In the genomic region with DNA sequence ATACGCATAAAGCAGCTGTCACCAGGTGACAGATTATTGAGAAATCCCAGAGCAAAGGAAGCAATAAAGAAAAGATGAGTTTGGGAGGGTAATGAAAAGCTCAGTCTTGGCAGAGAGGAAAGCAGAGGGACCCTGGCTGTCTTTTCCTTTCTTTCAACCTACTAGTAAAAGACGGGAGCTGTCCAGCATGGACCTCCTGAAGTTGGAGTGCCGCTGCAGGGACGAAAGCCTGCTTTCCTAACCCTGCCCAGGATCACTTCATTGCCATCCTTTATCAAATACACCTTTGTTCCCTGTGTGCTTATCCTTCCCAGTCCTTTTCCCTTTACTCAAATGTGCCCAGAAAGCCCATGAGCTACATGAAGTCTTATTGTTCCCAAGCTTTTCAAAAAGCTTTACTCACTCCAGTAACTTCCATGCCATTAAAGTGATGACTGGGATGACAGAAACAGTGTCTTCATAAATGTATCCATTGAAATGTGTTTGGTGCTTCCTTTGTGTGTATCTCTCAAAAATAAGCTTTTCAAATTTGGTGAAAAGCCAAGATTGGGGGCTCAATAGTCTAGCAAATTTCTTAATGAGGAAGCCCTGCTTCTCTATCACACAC, we compare ENCODE assay signal across 14 cellular contexts. TPM values are rescaled to one million over a fixed set of nuclear protein-coding genes. Genes with fewer than 3 reads are reported as not detected.
DNase-seq lines count a peak whose midpoint lies in the region; ATAC-seq, FAIRE-seq and TF ChIP-seq lines count a peak whose summit lies in the region.
"Had no signal": no experiment of that assay in that cellular context is flagged by ENCODE, and none has a peak within 500 bp of the region (broad histone marks: within the 10 kb centered on the region; RNA-seq: fewer than 3 reads in every experiment).

No MANE protein-coding gene starts in this region.

- H3K27ac ChIP-seq in H1 (ENCODE audit: low read depth, low read length) (no peak overlapping the region), Karpas-422 (ENCODE audit: low read length) (no peak overlapping the region)
- H3K27ac ChIP-seq: BLaER1 had no signal

- no peak overlapping the region for H2BK120ac ChIP-seq in H1 (replicated peaks; ENCODE audit: low read depth, low read length)

- H3K79me1 ChIP-seq in H1 (ENCODE audit: low read depth, low read length): no peaks in the 10 kb centered on the region

- TF ChIP-seq RAD21 in H1 (IDR thresholded peaks at IDR 0.05 in 1 of 2, conservative IDR thresholded peaks at IDR 0.05 in 1 of 2; ENCODE audit: low read depth in 2 of 2, low read length in 2 of 2): no peak

- H3K4me2 ChIP-seq in H1 (ENCODE audit: insufficient read depth in 1 of 2, low read depth in 2 of 2, low read length in 2 of 2): no peak overlapping the region
- H3K4me2 ChIP-seq in Karpas-422 (ENCODE audit: low read depth, low read length, poor library complexity, severe bottlenecking): no peak overlapping the region
- H3K4me2 ChIP-seq: BLaER1 had no signal

- H3K4me3 Mint-ChIP-seq in activated naive CD8-positive, alpha-beta T cell treated with anti-CD3 and anti-CD28 coated beads, Interleukin-2, amount 50 U/mL, for 24 hours: no peak overlapping the region
- no peak overlapping the region for H3K4me3 Mint-ChIP-seq in activated naive CD8-positive, alpha-beta T cell treated with anti-CD3 and anti-CD28 coated beads for 36 hours
- H3K4me3 Mint-ChIP-seq: activated T-cell treated with anti-CD3 and anti-CD28 coated beads, Interleukin-2, amount 50 U/mL, for 24 hours had no signal

- H2BK12ac ChIP-seq in H1 (ENCODE audit: low read depth, low read length): no peak overlapping the region

- H3K18ac ChIP-seq in H1 (ENCODE audit: extremely low read depth, low read length): no peak overlapping the region

- TF ChIP-seq CTCF in H1 (IDR thresholded peaks at IDR 0.05; ENCODE audit: control extremely low read depth in 1 of 3, insufficient read depth in 1 of 3, low read depth in 1 of 3, low read length in 3 of 3) (no peak), GM10248 (IDR thresholded peaks at IDR 0.05; ENCODE audit: control extremely low read depth, extremely low read depth, low read depth, missing control alignments) (no peak)

- H3K56ac ChIP-seq in H1 (replicated peaks; ENCODE audit: insufficient read length, low read depth, low read length): no peak overlapping the region

- no peak overlapping the region for H2BK15ac ChIP-seq in H1 (ENCODE audit: low read length)

- no peaks in the 10 kb centered on the region for H3K79me2 ChIP-seq in H1 (ENCODE audit: control insufficient read depth in 1 of 2, insufficient read depth in 2 of 2, low read length in 2 of 2)
- no peaks in the 10 kb centered on the region for H3K79me2 ChIP-seq in Karpas-422 (ENCODE audit: low read length)

- H3K9me3 ChIP-seq in H1 (ENCODE audit: insufficient read depth in 2 of 2, low read depth in 1 of 2, low read length in 1 of 2) (no peaks in the 10 kb centered on the region), Karpas-422 (ENCODE audit: low read length) (no peaks in the 10 kb centered on the region)
- H3K9me3 ChIP-seq: BLaER1 had no signal

- no peak overlapping the region for H4K91ac ChIP-seq in H1 (replicated peaks; ENCODE audit: insufficient read length, low read length)

- CTCF ChIA-PET in H1 (lab: Charles Lee; ENCODE audit: partially characterized antibody) (interaction anchor here (0.8 to 2.7 kb wide), 11 partner anchors 10 to 305 kb away, joined by 3 to 21 read pairs (median 3); no protein-coding TSS in a partner anchor), GM10248 (lab: Yijun Ruan, JAX) (interaction anchor here (0.7 to 3.0 kb wide), 7 partner anchors 9 to 329 kb away, joined by 3 to 22 read pairs (median 4); no protein-coding TSS in a partner anchor)

- H3K4me1 ChIP-seq in H1 (replicated peaks in 1 of 4; ENCODE audit: control insufficient read depth in 3 of 4, insufficient read depth in 4 of 4, low read length in 3 of 4): peaks cover 0 to 8% (median 1%) of the 10 kb centered on the region in 4 experiments; a peak in 5 of 7 replicates
- H3K4me1 ChIP-seq in Karpas-422 (ENCODE audit: low read length): no peaks in the 10 kb centered on the region; the same call in 1 of the 2 replicates

- H3K4me3 ChIP-seq in H1 (ENCODE audit: extremely low read depth in 1 of 4, insufficient read depth in 2 of 4, low read depth in 3 of 4, low read length in 4 of 4) (no peak overlapping the region), Karpas-422 (ENCODE audit: low read length) (no peak overlapping the region)
- H3K4me3 ChIP-seq: BLaER1 had no signal

- H4K20me1 ChIP-seq in H1 (replicated peaks in 1 of 2; ENCODE audit: control insufficient read depth in 1 of 2, insufficient read depth in 2 of 2, low read length in 2 of 2): peaks cover 0 to 6% of the 10 kb centered on the region in 2 experiments
- no peaks in the 10 kb centered on the region for H4K20me1 ChIP-seq in Karpas-422 (ENCODE audit: insufficient read depth, low read depth, low read length)

- H2BK20ac ChIP-seq in H1 (ENCODE audit: low read length): no peak overlapping the region

- TF ChIP-seq POLR2A in H1 (IDR thresholded peaks at IDR 0.05; ENCODE audit: control extremely low read depth in 1 of 2, low read depth in 2 of 2, low read length in 2 of 2): no peak

- H4K8ac ChIP-seq in H1 (ENCODE audit: extremely low read depth, insufficient read depth, low read length): no peak overlapping the region

- no peak for TF ChIP-seq EP300 in H1 (IDR thresholded peaks at IDR 0.05; ENCODE audit: borderline replicate concordance in 1 of 2, low read depth in 2 of 2, low read length in 2 of 2)

- no peak overlapping the region for H2AFZ ChIP-seq in H1 (ENCODE audit: low read length)
- H2AFZ ChIP-seq in Karpas-422 (ENCODE audit: low read length): no peak overlapping the region

- no peak overlapping the region for H2BK5ac ChIP-seq in H1 (ENCODE audit: low read depth, low read length)

- DNase-seq in activated naive CD8-positive, alpha-beta T cell treated with anti-CD3 and anti-CD28 coated beads, Interleukin-2, amount 50 U/mL, for 24 hours: peak; percentile 44
- DNase-seq in activated naive CD8-positive, alpha-beta T cell treated with anti-CD3 and anti-CD28 coated beads for 36 hours: no peak
- peak; percentile 58 for DNase-seq in OCI-M2 (lab: John Stamatoyannopoulos, UW; ENCODE audit: unreplicated experiment)
- peak in 1 of 2 experiments; percentile 82 for DNase-seq in H1 (ENCODE audit: low read depth in 1 of 2, low spot score in 2 of 2)
- peak; percentile 31 to 43 for DNase-seq in stimulated activated CD4-positive, alpha-beta T cell treated with anti-CD3 and anti-CD28 coated beads, Interleukin-2, amount 100 ng/mL, for 24 hours
- DNase-seq in GM10248 (ENCODE audit: extremely low spot score): no peak
- no peak for DNase-seq in hippocampal formation (lab: John Stamatoyannopoulos, UW)
- DNase-seq in Karpas-422: no peak
- DNase-seq: activated T-cell treated with anti-CD3 and anti-CD28 coated beads, Interleukin-2, amount 50 U/mL, for 24 hours; NK-92 treated with Interleukin-12 subunit alpha and Interleukin-12 subunit beta, amount 100 ng/mL, for 24 hours had no signal

- POLR2A ChIA-PET in H1 (lab: Charles Lee; ENCODE audit: partially characterized antibody) (no interaction called here), GM10248 (lab: Yijun Ruan, JAX) (no interaction called here)

- H2AK5ac ChIP-seq in H1 (ENCODE audit: low read depth, low read length): no peak overlapping the region

- H3K27me3 ChIP-seq in H1 (replicated peaks in 1 of 4; ENCODE audit: control insufficient read depth in 3 of 4, extremely low read depth in 1 of 4, insufficient read depth in 3 of 4, low read length in 3 of 4) (peaks cover 4 to 28% (median 21%) of the 10 kb centered on the region in 4 experiments), Karpas-422 (ENCODE audit: low read length) (no peaks in the 10 kb centered on the region)

- peaks cover 9% of the 10 kb centered on the region; the same call in 1 of the 2 replicates for H3K23me2 ChIP-seq in H1 (ENCODE audit: low read depth, low read length)

- H3K4ac ChIP-seq in H1 (replicated peaks; ENCODE audit: insufficient read length, low read depth, low read length): no peak overlapping the region

- H3K14ac ChIP-seq in H1 (ENCODE audit: insufficient read length): no peak overlapping the region

- H3K36me3 ChIP-seq in H1 (ENCODE audit: control insufficient read depth in 2 of 4, insufficient read depth in 4 of 4, low read length in 3 of 4): no peaks in the 10 kb centered on the region
- no peaks in the 10 kb centered on the region for H3K36me3 ChIP-seq in Karpas-422 (ENCODE audit: insufficient read depth, low read length)
- H3K36me3 ChIP-seq: BLaER1 had no signal

- H3K9ac ChIP-seq in H1 (replicated peaks in 1 of 4; ENCODE audit: extremely low read depth in 1 of 4, low read depth in 3 of 4, low read length in 3 of 4) (no peak overlapping the region), Karpas-422 (ENCODE audit: low read length) (no peak overlapping the region)
- H3K9ac ChIP-seq: BLaER1 had no signal

- no peak overlapping the region for H3K23ac ChIP-seq in H1 (ENCODE audit: insufficient read length)

- H3K9me2 ChIP-seq in Karpas-422 (replicated peaks; ENCODE audit: insufficient read depth, low read length): no peaks in the 10 kb centered on the region

- no peak overlapping the region for H4K5ac ChIP-seq in H1 (ENCODE audit: insufficient read length, low read depth, low read length)

- ATAC-seq in activated naive CD8-positive, alpha-beta T cell treated with anti-CD3 and anti-CD28 coated beads, Interleukin-2, amount 50 U/mL, for 24 hours: no peak

- H3K27me3 Mint-ChIP-seq in activated naive CD8-positive, alpha-beta T cell treated with anti-CD3 and anti-CD28 coated beads, Interleukin-2, amount 50 U/mL, for 24 hours: peaks cover 57% of the 10 kb centered on the region
- peaks cover 65% of the 10 kb centered on the region for H3K27me3 Mint-ChIP-seq in activated naive CD8-positive, alpha-beta T cell treated with anti-CD3 and anti-CD28 coated beads for 36 hours

- no peaks in the 10 kb centered on the region for H3K36me3 Mint-ChIP-seq in activated naive CD8-positive, alpha-beta T cell treated with anti-CD3 and anti-CD28 coated beads, Interleukin-2, amount 50 U/mL, for 24 hours (ENCODE audit: low read depth)
- no peaks in the 10 kb centered on the region for H3K36me3 Mint-ChIP-seq in activated naive CD8-positive, alpha-beta T cell treated with anti-CD3 and anti-CD28 coated beads for 36 hours

- WGBS in H1 (ENCODE audit: extremely low coverage in 1 of 2, insufficient coverage in 1 of 2, insufficient read length in 1 of 2, insufficient replicate concordance in 2 of 2, low coverage in 1 of 2, low lambda C conversion rate in 2 of 2, missing lambda C conversion rate in 1 of 2), 2 experiments: 16% methylated on average over 4 of the region's 4 CpGs; no CpG with 5 or more reads in 1 of the 2 experiments

- peak; percentile 91 for FAIRE-seq in H1 (lab: Jason Lieb, UNC)

- H3K9me3 Mint-ChIP-seq in activated naive CD8-positive, alpha-beta T cell treated with anti-CD3 and anti-CD28 coated beads, Interleukin-2, amount 50 U/mL, for 24 hours: no peaks in the 10 kb centered on the region
- H3K9me3 Mint-ChIP-seq in activated naive CD8-positive, alpha-beta T cell treated with anti-CD3 and anti-CD28 coated beads for 36 hours: no peaks in the 10 kb centered on the region
- H3K9me3 Mint-ChIP-seq: activated T-cell treated with anti-CD3 and anti-CD28 coated beads, Interleukin-2, amount 50 U/mL, for 24 hours had no signal

- H3K4me1 Mint-ChIP-seq in activated naive CD8-positive, alpha-beta T cell treated with anti-CD3 and anti-CD28 coated beads, Interleukin-2, amount 50 U/mL, for 24 hours: peaks cover 3% of the 10 kb centered on the region
- peaks cover 9% of the 10 kb centered on the region for H3K4me1 Mint-ChIP-seq in activated naive CD8-positive, alpha-beta T cell treated with anti-CD3 and anti-CD28 coated beads for 36 hours

- H3K27ac Mint-ChIP-seq in activated naive CD8-positive, alpha-beta T cell treated with anti-CD3 and anti-CD28 coated beads, Interleukin-2, amount 50 U/mL, for 24 hours: no peak overlapping the region
- no peak overlapping the region for H3K27ac Mint-ChIP-seq in activated naive CD8-positive, alpha-beta T cell treated with anti-CD3 and anti-CD28 coated beads for 36 hours
- H3K27ac Mint-ChIP-seq: activated T-cell treated with anti-CD3 and anti-CD28 coated beads, Interleukin-2, amount 50 U/mL, for 24 hours had no signal

RNA-seq across cellular contexts. Expression of a gene that starts 3.7 kb away (rescaled TPM):
- total RNA-seq in activated naive CD8-positive, alpha-beta T cell treated with anti-CD3 and anti-CD28 coated beads for 36 hours: 10 to 100 TPM; 13.9 TPM
- total RNA-seq in H1 (2021; fragmentation: NEBNext Ultra II Directional; extraction: Animal tissue kit (Norgen Biotek cat#: 25700)): 10.7 and 11.5 TPM in 2 replicates
- polyA plus RNA-seq in H1 (2011; rRNA removed): 4.2 and 4.5 TPM in 2 replicates
- polyA plus RNA-seq in H1 (2011; cell fraction: cytosol; rRNA removed): 8.9 TPM
- 5.4 TPM for polyA plus RNA-seq in H1 (2011; cell fraction: nucleus; rRNA removed)
- polyA plus RNA-seq in H1 (2012, experiment 1 of 2): 7.2 to 11.0 TPM (median 10.2 TPM) in 4 replicates
- 9.2 TPM for polyA plus RNA-seq in H1 (2012, experiment 2 of 2)
- polyA plus RNA-seq in H1 (2013, experiment 1 of 2): 5.3 TPM
- polyA plus RNA-seq in H1 (2013, experiment 2 of 2): 6.1 TPM
- 2.3 and 4.9 TPM in 2 replicates for polyA minus RNA-seq in H1 (2011; rRNA and poly(A)+ RNA removed)
- polyA minus RNA-seq in H1 (2011; cell fraction: cytosol; rRNA and poly(A)+ RNA removed): 4.0 TPM
- 2.3 TPM for polyA minus RNA-seq in H1 (2011; cell fraction: nucleus; rRNA and poly(A)+ RNA removed)
- total RNA-seq in Karpas-422 (2014; rRNA removed; shearing (Covaris generic); ENCODE audit: low replicate concordance): 1.6 TPM in 1 of 2 replicates, not detected in the other

RNA-seq across cellular contexts. Expression of a gene that starts 33.9 kb away (rescaled TPM):
- total RNA-seq in activated naive CD8-positive, alpha-beta T cell treated with anti-CD3 and anti-CD28 coated beads for 36 hours: not detected
- total RNA-seq in H1 (2021; fragmentation: NEBNext Ultra II Directional; extraction: Animal tissue kit (Norgen Biotek cat#: 25700)): 4.8 and 4.9 TPM in 2 replicates
- polyA plus RNA-seq in H1 (2011; rRNA removed): 2.4 and 3.3 TPM in 2 replicates
- polyA plus RNA-seq in H1 (2011; cell fraction: cytosol; rRNA removed): 2.8 TPM
- 3.5 TPM for polyA plus RNA-seq in H1 (2011; cell fraction: nucleus; rRNA removed)
- polyA plus RNA-seq in H1 (2012, experiment 1 of 2): 2.2 to 3.8 TPM (median 3.0 TPM) in 4 replicates
- polyA plus RNA-seq in H1 (2012, experiment 2 of 2): 1.8 TPM
- polyA plus RNA-seq in H1 (2013, experiment 1 of 2): 3.2 TPM
- polyA plus RNA-seq in H1 (2013, experiment 2 of 2): 3.2 TPM
- 1.1 and 2.1 TPM in 2 replicates for polyA minus RNA-seq in H1 (2011; rRNA and poly(A)+ RNA removed)
- 3.4 TPM for polyA minus RNA-seq in H1 (2011; cell fraction: cytosol; rRNA and poly(A)+ RNA removed)
- 3.5 TPM for polyA minus RNA-seq in H1 (2011; cell fraction: nucleus; rRNA and poly(A)+ RNA removed)
- not detected in 2 replicates for total RNA-seq in Karpas-422 (2014; rRNA removed; shearing (Covaris generic); ENCODE audit: low replicate concordance)
- total RNA-seq: glomerular endothelial cell, pulmonary artery endothelial cell, subcutaneous adipose tissue had no signal

RNA-seq across cellular contexts. Expression of a gene that starts 57.6 kb away (rescaled TPM):
- total RNA-seq in activated naive CD8-positive, alpha-beta T cell treated with anti-CD3 and anti-CD28 coated beads for 36 hours: 1 to 10 TPM; 6.8 to 7.6 TPM
- 30.1 and 33.0 TPM in 2 replicates for total RNA-seq in H1 (2021; fragmentation: NEBNext Ultra II Directional; extraction: Animal tissue kit (Norgen Biotek cat#: 25700))
- polyA plus RNA-seq in H1 (2011; rRNA removed): 13.5 and 18.3 TPM in 2 replicates
- 13.0 TPM for polyA plus RNA-seq in H1 (2011; cell fraction: cytosol; rRNA removed)
- 21.4 TPM for polyA plus RNA-seq in H1 (2011; cell fraction: nucleus; rRNA removed)
- 13.7 to 23.3 TPM (median 18.8 TPM) in 4 replicates for polyA plus RNA-seq in H1 (2012, experiment 1 of 2)
- polyA plus RNA-seq in H1 (2012, experiment 2 of 2): 1.1 TPM
- 17.7 TPM for polyA plus RNA-seq in H1 (2013, experiment 1 of 2)
- 16.0 TPM for polyA plus RNA-seq in H1 (2013, experiment 2 of 2)
- polyA minus RNA-seq in H1 (2011; rRNA and poly(A)+ RNA removed): 52.2 and 61.4 TPM in 2 replicates
- 50.8 TPM for polyA minus RNA-seq in H1 (2011; cell fraction: cytosol; rRNA and poly(A)+ RNA removed)
- 61.1 TPM for polyA minus RNA-seq in H1 (2011; cell fraction: nucleus; rRNA and poly(A)+ RNA removed)
- not detected in 2 replicates for total RNA-seq in Karpas-422 (2014; rRNA removed; shearing (Covaris generic); ENCODE audit: low replicate concordance)

Comparison
In these comparisons a context has a peak if more than half of its experiments do, and no peak if none do; other contexts are left out.
1. DNase-seq: peak in activated naive CD8-positive, alpha-beta T cell treated with anti-CD3 and anti-CD28 coated beads, Interleukin-2, amount 50 U/mL, for 24 hours (single experiment), OCI-M2 (single experiment) and stimulated activated CD4-positive, alpha-beta T cell treated with anti-CD3 and anti-CD28 coated beads, Interleukin-2, amount 100 ng/mL, for 24 hours (2 of 2); none in activated naive CD8-positive, alpha-beta T cell treated with anti-CD3 and anti-CD28 coated beads for 36 hours (single experiment), GM10248 (single experiment), hippocampal formation (0 of 2) and Karpas-422 (single experiment).